ENCODE assay signal across 26 cellular contexts in the genomic region with DNA sequence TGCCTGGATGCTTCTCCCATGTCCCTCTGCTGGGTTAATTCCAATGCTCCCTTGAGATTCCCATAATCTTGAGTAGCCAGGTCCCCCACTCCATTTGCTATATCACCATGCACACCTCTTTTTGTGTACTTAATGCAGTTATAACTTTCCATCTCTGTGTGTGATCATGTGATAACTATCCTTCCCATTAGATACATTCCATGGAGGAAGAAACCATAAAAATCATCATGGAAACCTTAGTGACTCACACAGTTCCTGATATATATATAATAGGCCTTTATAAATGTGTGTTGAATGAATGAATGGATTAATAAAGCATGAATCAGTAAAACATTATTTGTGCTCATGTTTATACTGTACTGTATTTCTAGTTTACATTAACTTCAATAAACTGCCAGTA.
"Had no signal": no experiment of that assay in that cellular context is flagged by ENCODE, and none has a peak within 500 bp of the region (broad histone marks: within the 10 kb centered on the region; RNA-seq: fewer than 3 reads in every experiment).

No MANE protein-coding gene starts in this region.

- H3K4me1 ChIP-seq: spleen, suprapubic skin had no signal

- DNase-seq: activated B cell treated with CpG ODN at 0.5 μM for 24 hours; activated CD4-positive, alpha-beta T cell treated with anti-CD3 and anti-CD28 coated beads, Interleukin-2, amount 50 U/mL, for 1 hour; activated CD8-positive, alpha-beta T cell treated with anti-CD3 and anti-CD28 coated beads for 36 hours; activated naive CD4-positive, alpha-beta T cell; activated naive CD8-positive, alpha-beta T cell treated with anti-CD3 and anti-CD28 coated beads for 36 hours; activated T-cell treated with anti-CD3 and anti-CD28 coated beads, Interleukin-2, amount 50 U/mL, for 4 hours; adrenal gland; brain microvascular endothelial cell; caudate nucleus; endodermal cell; hippocampal formation; left colon; naive thymus-derived CD8-positive, alpha-beta T cell; right cardiac atrium; SK-N-SH; spleen; stimulated activated naive CD4-positive, alpha-beta T cell; T-helper 2 cell; tibial artery had no signal

- H3K27ac ChIP-seq: adrenal gland, ascending aorta, brain microvascular endothelial cell, epithelial cell of prostate, gastroesophageal sphincter, spleen, suprapubic skin, tibial artery had no signal

- H3K9me3 Mint-ChIP-seq: activated B cell treated with CpG ODN at 0.5 μM for 24 hours; activated CD8-positive, alpha-beta T cell treated with anti-CD3 and anti-CD28 coated beads for 36 hours; activated T-helper 17 cell treated with anti-CD3 and anti-CD28 coated beads, Interleukin-2, amount 50 U/mL, for 72 hours; dendritic cell treated with granulocyte-macrophage colony-stimulating factor and Interleukin-4, amounts not matched to agents 40 ng/mL and 50 ng/mL, for 4 days; mesothelial cell of epicardium had no signal

- H3K4me3 ChIP-seq: adrenal gland, ascending aorta, gastroesophageal sphincter, spleen, suprapubic skin, tibial artery had no signal

- H3K27me3 ChIP-seq: adrenal gland, ascending aorta, brain microvascular endothelial cell, gastroesophageal sphincter, spleen, suprapubic skin, tibial artery had no signal

- H3K27me3 Mint-ChIP-seq: activated B cell treated with CpG ODN at 0.5 μM for 24 hours; activated CD8-positive, alpha-beta T cell treated with anti-CD3 and anti-CD28 coated beads for 36 hours; activated naive CD8-positive, alpha-beta T cell treated with anti-CD3 and anti-CD28 coated beads for 36 hours; activated T-helper 17 cell treated with anti-CD3 and anti-CD28 coated beads, Interleukin-2, amount 50 U/mL, for 72 hours; dendritic cell treated with granulocyte-macrophage colony-stimulating factor and Interleukin-4, amounts not matched to agents 40 ng/mL and 50 ng/mL, for 4 days; naive thymus-derived CD8-positive, alpha-beta T cell had no signal

- H3K9me3 ChIP-seq: adrenal gland, ascending aorta, gastroesophageal sphincter, SK-N-SH, spleen, suprapubic skin, tibial artery had no signal

- H3K4me1 Mint-ChIP-seq: activated B cell treated with CpG ODN at 0.5 μM for 24 hours had no signal

- ATAC-seq: activated CD8-positive, alpha-beta T cell treated with anti-CD3 and anti-CD28 coated beads for 36 hours; activated T-cell treated with anti-CD3 and anti-CD28 coated beads, Interleukin-2, amount 50 U/mL, for 4 hours; activated T-helper 17 cell treated with anti-CD3 and anti-CD28 coated beads, Interleukin-2, amount 50 U/mL, for 72 hours; gastroesophageal sphincter; left colon; naive thymus-derived CD8-positive, alpha-beta T cell; right cardiac atrium had no signal

- H3K36me3 ChIP-seq: adrenal gland, ascending aorta, brain microvascular endothelial cell, gastroesophageal sphincter, spleen, suprapubic skin, tibial artery had no signal

- H3K27ac Mint-ChIP-seq: activated B cell treated with CpG ODN at 0.5 μM for 24 hours; activated CD8-positive, alpha-beta T cell treated with anti-CD3 and anti-CD28 coated beads for 36 hours; activated naive CD8-positive, alpha-beta T cell treated with anti-CD3 and anti-CD28 coated beads for 36 hours; activated T-helper 17 cell treated with anti-CD3 and anti-CD28 coated beads, Interleukin-2, amount 50 U/mL, for 72 hours; dendritic cell treated with granulocyte-macrophage colony-stimulating factor and Interleukin-4, amounts not matched to agents 40 ng/mL and 50 ng/mL, for 4 days; endodermal cell; mesothelial cell of epicardium had no signal

- H3K4me3 Mint-ChIP-seq: activated B cell treated with CpG ODN at 0.5 μM for 24 hours; activated CD8-positive, alpha-beta T cell treated with anti-CD3 and anti-CD28 coated beads for 36 hours; activated naive CD8-positive, alpha-beta T cell treated with anti-CD3 and anti-CD28 coated beads for 36 hours; activated T-cell treated with anti-CD3 and anti-CD28 coated beads, Interleukin-2, amount 50 U/mL, for 4 hours; activated T-helper 17 cell treated with anti-CD3 and anti-CD28 coated beads, Interleukin-2, amount 50 U/mL, for 72 hours; dendritic cell treated with granulocyte-macrophage colony-stimulating factor and Interleukin-4, amounts not matched to agents 40 ng/mL and 50 ng/mL, for 4 days; endodermal cell; mesothelial cell of epicardium had no signal
